In genomic region chr6:116298968-116299367, GRCh38 we compare ENCODE assay signal across 30 cellular contexts. TPM values are rescaled to one million over a fixed set of nuclear protein-coding genes. Genes with fewer than 3 reads are reported as not detected.
DNase-seq lines count a peak whose midpoint lies in the region; ATAC-seq, FAIRE-seq and TF ChIP-seq lines count a peak whose summit lies in the region.
"Had no signal": no experiment of that assay in that cellular context is flagged by ENCODE, and none has a peak within 500 bp of the region (broad histone marks: within the 10 kb centered on the region; RNA-seq: fewer than 3 reads in every experiment).

No MANE protein-coding gene starts in this region.

- no peak overlapping the region for H3K4me2 ChIP-seq in K562 (ENCODE audit: insufficient read depth, low read length)

- no peak overlapping the region for H3K27ac Mint-ChIP-seq in mesothelial cell of epicardium
- H3K27ac Mint-ChIP-seq: activated B cell treated with CpG ODN at 0.5 μM for 24 hours; activated naive CD4-positive, alpha-beta T cell treated with anti-CD3 and anti-CD28 coated beads, Interleukin-2, amount 50 U/mL, for 24 hours; activated T-helper 1 cell treated with anti-CD3 and anti-CD28 coated beads, Interleukin-12 subunit alpha, Interleukin-12 subunit beta, Interleukin-2, Interleukin-4 antibody, amounts not matched to agents 30 ng/mL and 10 ng/mL and 1 ng/mL, durations not matched to agents 14 hours and 24 hours and 36 hours; immature natural killer cell had no signal

- no peak overlapping the region for H3K9ac ChIP-seq in K562 (ENCODE audit: insufficient read depth in 1 of 2, low read depth in 2 of 2, low read length in 2 of 2)
- H3K9ac ChIP-seq: GM23248 had no signal

- TF ChIP-seq RAD21 in K562 (CRISPR knock-in tag; conservative IDR thresholded peaks at IDR 0.05 in 1 of 2, IDR thresholded peaks at IDR 0.05 in 1 of 2): no peak

- peaks cover 6% of the 10 kb centered on the region for H3K36me3 Mint-ChIP-seq in mesothelial cell of epicardium

- no peaks in the 10 kb centered on the region for H3K9me1 ChIP-seq in K562 (ENCODE audit: control insufficient read depth, insufficient read depth, low read length)

- H3K36me3 ChIP-seq in K562 (ENCODE audit: control insufficient read depth, insufficient read depth, low read length): no peaks in the 10 kb centered on the region
- H3K36me3 ChIP-seq: sigmoid colon, suprapubic skin had no signal

- no TSS peak for BruUV-seq in K562 (replicated peaks; lab: Mats Ljungman, UMichigan)

- no peaks in the 10 kb centered on the region for H3K27me3 Mint-ChIP-seq in mesothelial cell of epicardium (ENCODE audit: low read depth)
- H3K27me3 Mint-ChIP-seq: activated B cell treated with CpG ODN at 0.5 μM for 24 hours; activated naive CD4-positive, alpha-beta T cell treated with anti-CD3 and anti-CD28 coated beads, Interleukin-2, amount 50 U/mL, for 24 hours had no signal

- POLR2A ChIA-PET in K562 (lab: Yijun Ruan, JAX): no interaction called here

- intact Hi-C loops in K562 (cut with micrococcal nuclease): no loop called here

- FAIRE-seq in K562 (lab: Jason Lieb, UNC): no peak
- FAIRE-seq: bronchial epithelial cell had no signal

- no peaks in the 10 kb centered on the region for H4K20me1 ChIP-seq in K562 (replicated peaks; ENCODE audit: control insufficient read depth, insufficient read depth, low read length)

- no peaks in the 10 kb centered on the region; a peak in 1 of 5 replicates for H3K27me3 ChIP-seq in K562 (ENCODE audit: control insufficient read depth in 2 of 2, insufficient read depth in 2 of 2, low read length in 2 of 2)
- H3K27me3 ChIP-seq: sigmoid colon, suprapubic skin had no signal

- no peak overlapping the region for H3K4me3 ChIP-seq in K562
- H3K4me3 ChIP-seq: GM23248, sigmoid colon, suprapubic skin had no signal

- no peaks in the 10 kb centered on the region for H3K9me3 ChIP-seq in K562 (replicated peaks; ENCODE audit: control insufficient read depth, insufficient read depth, low read depth, low read length)
- H3K9me3 ChIP-seq: Caco-2, suprapubic skin had no signal

- TF ChIP-seq CTCF in K562 (IDR thresholded peaks at IDR 0.05 in 2 of 3, conservative IDR thresholded peaks at IDR 0.05 in 1 of 3; ENCODE audit: insufficient read depth in 2 of 3, low read depth in 1 of 3, low read length in 3 of 3) (no peak), mesothelial cell of epicardium (IDR thresholded peaks at IDR 0.05; ENCODE audit: unreplicated experiment) (no peak)

- peaks cover 4% of the 10 kb centered on the region for H3K4me1 Mint-ChIP-seq in mesothelial cell of epicardium
- H3K4me1 Mint-ChIP-seq: activated naive CD4-positive, alpha-beta T cell treated with anti-CD3 and anti-CD28 coated beads, Interleukin-2, amount 50 U/mL, for 24 hours; immature natural killer cell had no signal

- H3K9me3 Mint-ChIP-seq in mesothelial cell of epicardium: peaks cover 8% of the 10 kb centered on the region

- no peak for TF ChIP-seq POLR2A in K562 (conservative IDR thresholded peaks at IDR 0.05)

- DNase-seq in K562 (ENCODE audit: extremely low read depth in 1 of 4, low spot score in 3 of 4): no peak
- DNase-seq in mesothelial cell of epicardium (ENCODE audit: low spot score in 2 of 2, unreplicated experiment in 2 of 2): no peak
- no peak for DNase-seq in DMS 273 (lab: John Stamatoyannopoulos, UW; ENCODE audit: unreplicated experiment)
- DNase-seq: activated B cell treated with CpG ODN at 0.5 μM for 24 hours; activated CD4-positive, alpha-beta T cell treated with anti-CD3 and anti-CD28 coated beads, Interleukin-2, amount 50 U/mL, for 1 hour; C1 segment of cervical spinal cord; Caco-2; DMS79 treated with DMSO at 0.1 percent for 48 hours; GM23248; hypothalamus; immature natural killer cell; mesenchymal stem cell; NCI-H1092; NCI-H1694 treated with DMSO at 0.1 percent for 48 hours; NCI-H510A; PC-3; posterior cingulate gyrus; SHP77; sigmoid colon; stimulated activated naive CD4-positive, alpha-beta T cell; SW 1271; T-helper 9 cell had no signal

- H3K27ac ChIP-seq in K562 (ENCODE audit: extremely low read depth, low read depth, low read length): no peak overlapping the region
- H3K27ac ChIP-seq: GM23248, sigmoid colon, suprapubic skin had no signal

- ATAC-seq in GM18861 (IDR thresholded peaks at IDR 0.05; ENCODE audit: unreplicated experiment) (peak; percentile 91), GM19468 (IDR thresholded peaks at IDR 0.05; ENCODE audit: extremely low read depth, unreplicated experiment) (peak; percentile 71), HG03342 (IDR thresholded peaks at IDR 0.05; ENCODE audit: unreplicated experiment) (peak; percentile 66), K562 (no peak), HG03045 (IDR thresholded peaks at IDR 0.05; ENCODE audit: unreplicated experiment) (no peak)
- ATAC-seq: PC-3 had no signal

- H3K79me2 ChIP-seq in K562 (ENCODE audit: control insufficient read depth, insufficient read depth, low read length): no peaks in the 10 kb centered on the region

- TF ChIP-seq EP300 in K562 (IDR thresholded peaks at IDR 0.05; ENCODE audit: low read length): no peak

- in situ Hi-C loops in K562 (cut with MboI): no loop called here

- CTCF ChIA-PET in K562 (lab: Yijun Ruan, JAX; ENCODE audit: low intra/inter-chr PET ratio): no interaction called here

- no peak overlapping the region for H3K4me3 Mint-ChIP-seq in mesothelial cell of epicardium
- H3K4me3 Mint-ChIP-seq: activated B cell treated with CpG ODN at 0.5 μM for 24 hours; activated naive CD4-positive, alpha-beta T cell treated with anti-CD3 and anti-CD28 coated beads, Interleukin-2, amount 50 U/mL, for 24 hours; activated T-helper 1 cell treated with anti-CD3 and anti-CD28 coated beads, Interleukin-12 subunit alpha, Interleukin-12 subunit beta, Interleukin-2, Interleukin-4 antibody, amounts not matched to agents 30 ng/mL and 10 ng/mL and 1 ng/mL, durations not matched to agents 14 hours and 24 hours and 36 hours; immature natural killer cell had no signal

- no peaks in the 10 kb centered on the region for H3K4me1 ChIP-seq in K562 (replicated peaks in 1 of 2; ENCODE audit: control insufficient read depth in 2 of 2, insufficient read depth in 2 of 2, low read length in 2 of 2)
- H3K4me1 ChIP-seq: Caco-2, sigmoid colon had no signal

- H2AFZ ChIP-seq in K562 (ENCODE audit: low read depth, low read length): no peak overlapping the region
- H2AFZ ChIP-seq: GM23248 had no signal

TF ChIP-seq in K562, 482 proteins besides CTCF, POLR2A, EP300 and RAD21 (continues in another document):
- TF ChIP-seq TBP (optimal IDR thresholded peaks at IDR 0.05; ENCODE audit: low read depth, low read length) (no peak), NR4A1 (CRISPR knock-in tag; IDR thresholded peaks at IDR 0.05) (no peak), NR4A1 (tag; IDR thresholded peaks at IDR 0.05) (no peak), SPI1 (IDR thresholded peaks at IDR 0.05; ENCODE audit: borderline replicate concordance, low read depth, low read length) (0 out of 2 replicates have a peak, but pooled peaks have one; percentile 41)

RNA-seq across cellular contexts. Expression of gene TSPYL1, which starts 19.2 kb away (rescaled TPM):
- total RNA-seq in K562 (2011; cell fraction: chromatin; rRNA removed; ENCODE audit: low replicate concordance): 23.0 and 28.7 TPM in 2 replicates
- 18.7 and 19.7 TPM in 2 replicates for total RNA-seq in K562 (2011; cell fraction: nucleolus; rRNA removed)
- total RNA-seq in K562 (2011; cell fraction: nucleoplasm; rRNA removed): 25.7 and 28.0 TPM in 2 replicates
- total RNA-seq in K562 (2014; rRNA removed) (42.7 and 47.8 TPM in 2 replicates), K562 (2014; rRNA removed; fragmentation: Illumina TruSeq; extraction: Trizol) (44.8 and 47.9 TPM in 2 replicates), K562 (2015; rRNA removed; fragmentation: Illumina TruSeq; extraction: Trizol) (47.8 and 49.3 TPM in 2 replicates), K562 (2021) (52.9 and 56.8 TPM in 2 replicates), mesothelial cell of epicardium (92.5 to 95.6 TPM (median 95.1 TPM) in 3 replicates)
- polyA plus RNA-seq in K562 (2011; rRNA removed) (28.2 and 28.5 TPM in 2 replicates), K562 (2014; fragmentation: Illumina TruSeq; extraction: Trizol) (33.9 and 36.6 TPM in 2 replicates), K562 (2014; fragmentation: Nextera tagmentation; extraction: Ambion mirVana) (10 to 100 TPM; 26.1 to 37.9 TPM), K562 (2014; rRNA removed) (23.1 and 26.6 TPM in 2 replicates)
- polyA plus RNA-seq in K562 (2011; cell fraction: cytosol; rRNA removed): 19.4 and 29.6 TPM in 2 replicates
- polyA plus RNA-seq in K562 (2011; cell fraction: nucleus; rRNA removed): 12.0 and 15.8 TPM in 2 replicates
- polyA plus RNA-seq in K562 (2012): 30.5 and 39.5 TPM in 2 replicates
- polyA minus RNA-seq in K562 (2011; rRNA and poly(A)+ RNA removed): 65.9 and 69.6 TPM in 2 replicates
- 26.6 and 31.6 TPM in 2 replicates for polyA minus RNA-seq in K562 (2011; cell fraction: cytosol; rRNA and poly(A)+ RNA removed)
- polyA minus RNA-seq in K562 (2011; cell fraction: nucleus; rRNA and poly(A)+ RNA removed): 8.6 and 20.3 TPM in 2 replicates

RNA-seq across cellular contexts. Expression of gene TSPYL4, which starts 45.1 kb away (rescaled TPM):
- 17.3 and 19.2 TPM in 2 replicates for total RNA-seq in K562 (2011; cell fraction: chromatin; rRNA removed; ENCODE audit: low replicate concordance)
- total RNA-seq in K562 (2011; cell fraction: nucleolus; rRNA removed): 12.0 and 12.3 TPM in 2 replicates
- total RNA-seq in K562 (2011; cell fraction: nucleoplasm; rRNA removed): 16.4 and 18.7 TPM in 2 replicates
- total RNA-seq in K562 (2014; rRNA removed) (9.1 and 9.3 TPM in 2 replicates), K562 (2014; rRNA removed; fragmentation: Illumina TruSeq; extraction: Trizol) (5.3 and 6.4 TPM in 2 replicates), K562 (2015; rRNA removed; fragmentation: Illumina TruSeq; extraction: Trizol) (6.3 and 6.5 TPM in 2 replicates), K562 (2021) (10.4 and 10.9 TPM in 2 replicates), mesothelial cell of epicardium (40.8 to 44.0 TPM (median 41.2 TPM) in 3 replicates)
- polyA plus RNA-seq in K562 (2011; rRNA removed) (18.0 and 18.7 TPM in 2 replicates), K562 (2014; fragmentation: Illumina TruSeq; extraction: Trizol) (12.1 and 13.5 TPM in 2 replicates), K562 (2014; fragmentation: Nextera tagmentation; extraction: Ambion mirVana) (under 1 TPM; 0.69 to 0.81 TPM), K562 (2014; rRNA removed) (12.9 and 13.0 TPM in 2 replicates)
- polyA plus RNA-seq in K562 (2011; cell fraction: cytosol; rRNA removed): 13.8 and 21.9 TPM in 2 replicates
- polyA plus RNA-seq in K562 (2011; cell fraction: nucleus; rRNA removed): 33.6 and 39.4 TPM in 2 replicates
- 9.2 and 11.1 TPM in 2 replicates for polyA plus RNA-seq in K562 (2012)
- 14.5 and 16.2 TPM in 2 replicates for polyA minus RNA-seq in K562 (2011; rRNA and poly(A)+ RNA removed)
- polyA minus RNA-seq in K562 (2011; cell fraction: cytosol; rRNA and poly(A)+ RNA removed): 5.5 and 5.6 TPM in 2 replicates
- polyA minus RNA-seq in K562 (2011; cell fraction: nucleus; rRNA and poly(A)+ RNA removed): 7.8 and 12.4 TPM in 2 replicates

Comparison
In these comparisons a context has a peak if more than half of its experiments do, and no peak if none do; other contexts are left out.
1. ATAC-seq: peak in GM18861 (single experiment), GM19468 (single experiment) and HG03342 (single experiment); none in K562 (single experiment) and HG03045 (single experiment).